Comparison of ENCODE assay signal across 2 cellular contexts in the genomic region with DNA sequence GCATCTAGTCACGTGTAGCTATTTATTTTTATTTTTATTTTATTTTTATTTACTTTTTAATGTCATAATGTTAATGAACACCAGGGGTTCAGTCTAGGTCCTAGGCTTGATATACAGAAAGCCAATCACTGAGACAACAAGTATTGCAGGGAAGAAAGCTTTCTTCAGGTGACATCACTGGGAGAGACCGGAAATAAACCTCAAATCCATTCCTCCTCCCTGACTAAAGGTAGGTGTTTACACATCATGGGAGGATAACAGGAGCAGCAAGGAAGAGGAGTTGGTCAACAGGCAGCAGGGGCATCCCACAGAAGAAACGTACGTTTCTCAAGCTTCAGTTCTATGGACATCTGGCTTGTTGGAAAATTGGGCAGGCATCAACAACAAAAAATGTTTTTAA.
TF ChIP-seq lines count a peak whose summit lies in the region.

No MANE protein-coding gene starts in this region.

TF ChIP-seq in HCT116, 20 proteins besides CTCF, POLR2A, EP300 and RAD21 (continued from another document):
- TF ChIP-seq, protein P1, sequence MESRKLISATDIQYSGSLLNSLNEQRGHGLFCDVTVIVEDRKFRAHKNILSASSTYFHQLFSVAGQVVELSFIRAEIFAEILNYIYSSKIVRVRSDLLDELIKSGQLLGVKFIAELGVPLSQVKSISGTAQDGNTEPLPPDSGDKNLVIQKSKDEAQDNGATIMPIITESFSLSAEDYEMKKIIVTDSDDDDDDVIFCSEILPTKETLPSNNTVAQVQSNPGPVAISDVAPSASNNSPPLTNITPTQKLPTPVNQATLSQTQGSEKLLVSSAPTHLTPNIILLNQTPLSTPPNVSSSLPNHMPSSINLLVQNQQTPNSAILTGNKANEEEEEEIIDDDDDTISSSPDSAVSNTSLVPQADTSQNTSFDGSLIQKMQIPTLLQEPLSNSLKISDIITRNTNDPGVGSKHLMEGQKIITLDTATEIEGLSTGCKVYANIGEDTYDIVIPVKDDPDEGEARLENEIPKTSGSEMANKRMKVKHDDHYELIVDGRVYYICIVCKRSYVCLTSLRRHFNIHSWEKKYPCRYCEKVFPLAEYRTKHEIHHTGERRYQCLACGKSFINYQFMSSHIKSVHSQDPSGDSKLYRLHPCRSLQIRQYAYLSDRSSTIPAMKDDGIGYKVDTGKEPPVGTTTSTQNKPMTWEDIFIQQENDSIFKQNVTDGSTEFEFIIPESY (IDR thresholded peaks at IDR 0.05; ENCODE audit: extremely low read depth, insufficient replicate concordance, low read length), result no peak
- peak; percentile 46; the same call in 1 of the 2 replicates for TF ChIP-seq CBX3 (IDR thresholded peaks at IDR 0.05; ENCODE audit: low read depth)

TF ChIP-seq in K562, 482 proteins besides CTCF, POLR2A, EP300 and RAD21:
- TF ChIP-seq, protein P2, sequence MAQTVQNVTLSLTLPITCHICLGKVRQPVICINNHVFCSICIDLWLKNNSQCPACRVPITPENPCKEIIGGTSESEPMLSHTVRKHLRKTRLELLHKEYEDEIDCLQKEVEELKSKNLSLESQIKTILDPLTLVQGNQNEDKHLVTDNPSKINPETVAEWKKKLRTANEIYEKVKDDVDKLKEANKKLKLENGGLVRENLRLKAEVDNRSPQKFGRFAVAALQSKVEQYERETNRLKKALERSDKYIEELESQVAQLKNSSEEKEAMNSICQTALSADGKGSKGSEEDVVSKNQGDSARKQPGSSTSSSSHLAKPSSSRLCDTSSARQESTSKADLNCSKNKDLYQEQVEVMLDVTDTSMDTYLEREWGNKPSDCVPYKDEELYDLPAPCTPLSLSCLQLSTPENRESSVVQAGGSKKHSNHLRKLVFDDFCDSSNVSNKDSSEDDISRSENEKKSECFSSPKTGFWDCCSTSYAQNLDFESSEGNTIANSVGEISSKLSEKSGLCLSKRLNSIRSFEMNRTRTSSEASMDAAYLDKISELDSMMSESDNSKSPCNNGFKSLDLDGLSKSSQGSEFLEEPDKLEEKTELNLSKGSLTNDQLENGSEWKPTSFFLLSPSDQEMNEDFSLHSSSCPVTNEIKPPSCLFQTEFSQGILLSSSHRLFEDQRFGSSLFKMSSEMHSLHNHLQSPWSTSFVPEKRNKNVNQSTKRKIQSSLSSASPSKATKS (CRISPR knock-in tag; IDR thresholded peaks at IDR 0.05), result no peak
- no peak for TF ChIP-seq HLTF (IDR thresholded peaks at IDR 0.05)
- peak; percentile 44 for TF ChIP-seq ETV1 (tag; conservative IDR thresholded peaks at IDR 0.05; ENCODE audit: low read depth)
- no peak for TF ChIP-seq ZNF232 (CRISPR knock-in tag; IDR thresholded peaks at IDR 0.05)
- TF ChIP-seq, protein P3, sequence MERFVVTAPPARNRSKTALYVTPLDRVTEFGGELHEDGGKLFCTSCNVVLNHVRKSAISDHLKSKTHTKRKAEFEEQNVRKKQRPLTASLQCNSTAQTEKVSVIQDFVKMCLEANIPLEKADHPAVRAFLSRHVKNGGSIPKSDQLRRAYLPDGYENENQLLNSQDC (CRISPR knock-in tag; IDR thresholded peaks at IDR 0.05), result no peak
- TF ChIP-seq SRF (CRISPR knock-in tag; IDR thresholded peaks at IDR 0.05), result no peak
- TF ChIP-seq OTX1 (CRISPR knock-in tag; IDR thresholded peaks at IDR 0.05), result no peak
- no peak for TF ChIP-seq HNRNPK (IDR thresholded peaks at IDR 0.05; ENCODE audit: low read depth, low read length, poor library complexity, severe bottlenecking)
- peak in 1 of 2 experiments; percentile 83; a peak in 1 of 3 replicates for TF ChIP-seq CBX3 (IDR thresholded peaks at IDR 0.05; ENCODE audit: borderline replicate concordance in 1 of 2, low read length in 2 of 2)
- no peak for TF ChIP-seq ZNF384 (IDR thresholded peaks at IDR 0.05; ENCODE audit: low read depth, low read length)
- no peak for TF ChIP-seq SIN3A (IDR thresholded peaks at IDR 0.05; ENCODE audit: borderline replicate concordance in 2 of 2, control insufficient read depth in 1 of 2, low read depth in 2 of 2, low read length in 2 of 2)
- no peak for TF ChIP-seq CEBPG (CRISPR knock-in tag; IDR thresholded peaks at IDR 0.05)
- no peak for TF ChIP-seq CEBPG (tag; conservative IDR thresholded peaks at IDR 0.05 in 1 of 2, IDR thresholded peaks at IDR 0.05 in 1 of 2)
- no peak for TF ChIP-seq ZNF436 (CRISPR knock-in tag; IDR thresholded peaks at IDR 0.05)
- no peak for TF ChIP-seq DACH1 (IDR thresholded peaks at IDR 0.05; ENCODE audit: partially characterized antibody)
- TF ChIP-seq, protein P4, sequence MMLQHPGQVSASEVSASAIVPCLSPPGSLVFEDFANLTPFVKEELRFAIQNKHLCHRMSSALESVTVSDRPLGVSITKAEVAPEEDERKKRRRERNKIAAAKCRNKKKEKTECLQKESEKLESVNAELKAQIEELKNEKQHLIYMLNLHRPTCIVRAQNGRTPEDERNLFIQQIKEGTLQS (IDR thresholded peaks at IDR 0.05), result peak; percentile 22; the same call in 1 of the 2 replicates
- TF ChIP-seq, protein P4 (CRISPR knock-in tag; conservative IDR thresholded peaks at IDR 0.05), result no peak
- no peak for TF ChIP-seq DIDO1 (tag; IDR thresholded peaks at IDR 0.05; ENCODE audit: low read depth)
- no peak for TF ChIP-seq ETV6 (IDR thresholded peaks at IDR 0.05; ENCODE audit: borderline replicate concordance in 1 of 2, low read depth in 2 of 2, low read length in 1 of 2)
- no peak for TF ChIP-seq ETV6 (CRISPR knock-in tag; IDR thresholded peaks at IDR 0.05; ENCODE audit: borderline replicate concordance)
- no peak for TF ChIP-seq RCOR1 (IDR thresholded peaks at IDR 0.05; ENCODE audit: borderline replicate concordance in 1 of 2, low read depth in 2 of 2, low read length in 2 of 2)
- TF ChIP-seq TCF3 (CRISPR knock-in tag; IDR thresholded peaks at IDR 0.05), result no peak
- TF ChIP-seq, protein P5, sequence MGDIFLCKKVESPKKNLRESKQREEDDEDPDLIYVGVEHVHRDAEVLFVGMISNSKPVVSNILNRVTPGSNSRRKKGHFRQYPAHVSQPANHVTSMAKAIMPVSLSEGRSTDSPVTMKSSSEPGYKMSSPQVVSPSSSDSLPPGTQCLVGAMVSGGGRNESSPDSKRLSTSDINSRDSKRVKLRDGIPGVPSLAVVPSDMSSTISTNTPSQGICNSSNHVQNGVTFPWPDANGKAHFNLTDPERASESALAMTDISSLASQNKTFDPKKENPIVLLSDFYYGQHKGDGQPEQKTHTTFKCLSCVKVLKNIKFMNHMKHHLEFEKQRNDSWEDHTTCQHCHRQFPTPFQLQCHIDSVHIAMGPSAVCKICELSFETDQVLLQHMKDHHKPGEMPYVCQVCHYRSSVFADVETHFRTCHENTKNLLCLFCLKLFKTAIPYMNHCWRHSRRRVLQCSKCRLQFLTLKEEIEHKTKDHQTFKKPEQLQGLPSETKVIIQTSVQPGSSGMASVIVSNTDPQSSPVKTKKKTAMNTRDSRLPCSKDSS (IDR thresholded peaks at IDR 0.05; ENCODE audit: low read depth, partially characterized antibody), result peak; percentile 41
- peak in 1 of 2 experiments; percentile 50; a peak in 1 of 4 replicates for TF ChIP-seq TRIM24 (IDR thresholded peaks at IDR 0.05)
- TF ChIP-seq, protein P6, sequence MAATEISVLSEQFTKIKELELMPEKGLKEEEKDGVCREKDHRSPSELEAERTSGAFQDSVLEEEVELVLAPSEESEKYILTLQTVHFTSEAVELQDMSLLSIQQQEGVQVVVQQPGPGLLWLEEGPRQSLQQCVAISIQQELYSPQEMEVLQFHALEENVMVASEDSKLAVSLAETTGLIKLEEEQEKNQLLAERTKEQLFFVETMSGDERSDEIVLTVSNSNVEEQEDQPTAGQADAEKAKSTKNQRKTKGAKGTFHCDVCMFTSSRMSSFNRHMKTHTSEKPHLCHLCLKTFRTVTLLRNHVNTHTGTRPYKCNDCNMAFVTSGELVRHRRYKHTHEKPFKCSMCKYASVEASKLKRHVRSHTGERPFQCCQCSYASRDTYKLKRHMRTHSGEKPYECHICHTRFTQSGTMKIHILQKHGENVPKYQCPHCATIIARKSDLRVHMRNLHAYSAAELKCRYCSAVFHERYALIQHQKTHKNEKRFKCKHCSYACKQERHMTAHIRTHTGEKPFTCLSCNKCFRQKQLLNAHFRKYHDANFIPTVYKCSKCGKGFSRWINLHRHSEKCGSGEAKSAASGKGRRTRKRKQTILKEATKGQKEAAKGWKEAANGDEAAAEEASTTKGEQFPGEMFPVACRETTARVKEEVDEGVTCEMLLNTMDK (IDR thresholded peaks at IDR 0.05; ENCODE audit: borderline replicate concordance, insufficient read depth, low read depth, low read length, poor library complexity, severe bottlenecking), result no peak
- TF ChIP-seq ATF7 (IDR thresholded peaks at IDR 0.05), result 0 out of 2 replicates have a peak, but pooled peaks have one; percentile 14
- TF ChIP-seq RFX7 (CRISPR knock-in tag; IDR thresholded peaks at IDR 0.05), result no peak
- TF ChIP-seq, protein P7, sequence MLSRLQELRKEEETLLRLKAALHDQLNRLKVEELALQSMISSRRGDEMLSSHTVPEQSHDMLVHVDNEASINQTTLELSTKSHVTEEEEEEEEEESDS (CRISPR knock-in tag; IDR thresholded peaks at IDR 0.05), result no peak
- TF ChIP-seq ZNF133 (CRISPR knock-in tag; IDR thresholded peaks at IDR 0.05), result no peak
- TF ChIP-seq, protein P8, sequence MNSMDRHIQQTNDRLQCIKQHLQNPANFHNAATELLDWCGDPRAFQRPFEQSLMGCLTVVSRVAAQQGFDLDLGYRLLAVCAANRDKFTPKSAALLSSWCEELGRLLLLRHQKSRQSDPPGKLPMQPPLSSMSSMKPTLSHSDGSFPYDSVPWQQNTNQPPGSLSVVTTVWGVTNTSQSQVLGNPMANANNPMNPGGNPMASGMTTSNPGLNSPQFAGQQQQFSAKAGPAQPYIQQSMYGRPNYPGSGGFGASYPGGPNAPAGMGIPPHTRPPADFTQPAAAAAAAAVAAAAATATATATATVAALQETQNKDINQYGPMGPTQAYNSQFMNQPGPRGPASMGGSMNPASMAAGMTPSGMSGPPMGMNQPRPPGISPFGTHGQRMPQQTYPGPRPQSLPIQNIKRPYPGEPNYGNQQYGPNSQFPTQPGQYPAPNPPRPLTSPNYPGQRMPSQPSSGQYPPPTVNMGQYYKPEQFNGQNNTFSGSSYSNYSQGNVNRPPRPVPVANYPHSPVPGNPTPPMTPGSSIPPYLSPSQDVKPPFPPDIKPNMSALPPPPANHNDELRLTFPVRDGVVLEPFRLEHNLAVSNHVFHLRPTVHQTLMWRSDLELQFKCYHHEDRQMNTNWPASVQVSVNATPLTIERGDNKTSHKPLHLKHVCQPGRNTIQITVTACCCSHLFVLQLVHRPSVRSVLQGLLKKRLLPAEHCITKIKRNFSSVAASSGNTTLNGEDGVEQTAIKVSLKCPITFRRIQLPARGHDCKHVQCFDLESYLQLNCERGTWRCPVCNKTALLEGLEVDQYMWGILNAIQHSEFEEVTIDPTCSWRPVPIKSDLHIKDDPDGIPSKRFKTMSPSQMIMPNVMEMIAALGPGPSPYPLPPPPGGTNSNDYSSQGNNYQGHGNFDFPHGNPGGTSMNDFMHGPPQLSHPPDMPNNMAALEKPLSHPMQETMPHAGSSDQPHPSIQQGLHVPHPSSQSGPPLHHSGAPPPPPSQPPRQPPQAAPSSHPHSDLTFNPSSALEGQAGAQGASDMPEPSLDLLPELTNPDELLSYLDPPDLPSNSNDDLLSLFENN (IDR thresholded peaks at IDR 0.05; ENCODE audit: low read depth in 2 of 2, low read length in 2 of 2), result no peak
- TF ChIP-seq CBX5 (IDR thresholded peaks at IDR 0.05; ENCODE audit: borderline replicate concordance, low read depth), result no peak
